ENCODE assay signal across 13 cellular contexts in genomic region chr2:172282944-172283343, GRCh38.
DNase-seq lines count a peak whose midpoint lies in the region; TF ChIP-seq lines count a peak whose summit lies in the region.
"Had no signal": no experiment of that assay in that cellular context is flagged by ENCODE, and none has a peak within 500 bp of the region (broad histone marks: within the 10 kb centered on the region; RNA-seq: fewer than 3 reads in every experiment).

No MANE protein-coding gene starts in this region.

- no peak overlapping the region for H3K56ac ChIP-seq in mesendoderm (ENCODE audit: low read length)

- no peaks in the 10 kb centered on the region for H3K79me1 ChIP-seq in mesendoderm (ENCODE audit: low read length)

- no peak overlapping the region for H2BK15ac ChIP-seq in mesendoderm (replicated peaks; ENCODE audit: low read depth)

- H3K4me3 ChIP-seq in BLaER1 treated with 17β-estradiol and CSF1 and Interleukin-3, amounts not matched to agents 10 nM and 100 nM: no peak overlapping the region
- no peak overlapping the region for H3K4me3 ChIP-seq in brain microvascular endothelial cell (ENCODE audit: low read depth, low read length)
- H3K4me3 ChIP-seq in mesendoderm (ENCODE audit: low read length): no peak overlapping the region
- H3K4me3 ChIP-seq in suprapubic skin: no peak overlapping the region
- H3K4me3 ChIP-seq: right atrium auricular region had no signal

- no peaks in the 10 kb centered on the region for H3K79me2 ChIP-seq in mesendoderm (ENCODE audit: control insufficient read depth, insufficient read depth, low read length)

- no peak overlapping the region for H2BK120ac ChIP-seq in mesendoderm (ENCODE audit: low read depth, low read length)

- H3K9me3 ChIP-seq in BLaER1 treated with 17β-estradiol and CSF1 and Interleukin-3, amounts not matched to agents 10 nM and 100 nM (replicated peaks in 1 of 11): peaks cover 0 to under 1% (median 0%) of the 10 kb centered on the region in 11 experiments; a peak in 1 of 22 replicates
- no peaks in the 10 kb centered on the region for H3K9me3 ChIP-seq in suprapubic skin
- H3K9me3 ChIP-seq: right atrium auricular region had no signal

- no peak overlapping the region for H4K8ac ChIP-seq in mesendoderm (ENCODE audit: low read depth, low read length)

- TF ChIP-seq EP300 in suprapubic skin (IDR thresholded peaks at IDR 0.05): no peak

- H3K4me1 ChIP-seq in BLaER1 treated with 17β-estradiol and CSF1 and Interleukin-3, amounts not matched to agents 10 nM and 100 nM: peaks cover 70 to 83% (median 78%) of the 10 kb centered on the region in 10 experiments
- H3K4me1 ChIP-seq in mesendoderm (ENCODE audit: control insufficient read depth, low read depth, low read length): no peaks in the 10 kb centered on the region
- H3K4me1 ChIP-seq in suprapubic skin: peaks cover 12% of the 10 kb centered on the region

- no peak for TF ChIP-seq POLR2A in suprapubic skin (IDR thresholded peaks at IDR 0.05)

- TF ChIP-seq CTCF in brain microvascular endothelial cell (IDR thresholded peaks at IDR 0.05; ENCODE audit: low read depth, low read length, missing control alignments) (no peak), suprapubic skin (IDR thresholded peaks at IDR 0.05) (no peak)

- peak overlapping the region in 3 of 11 experiments; percentile 11 to 70 (median 47); a peak in 4 of 22 replicates for H3K27ac ChIP-seq in BLaER1 treated with 17β-estradiol and CSF1 and Interleukin-3, amounts not matched to agents 10 nM and 100 nM
- H3K27ac ChIP-seq in brain microvascular endothelial cell (peak overlapping the region; percentile 94), mesendoderm (ENCODE audit: low read depth, low read length) (no peak overlapping the region), suprapubic skin (no peak overlapping the region)
- H3K27ac ChIP-seq: right atrium auricular region had no signal

- WGBS in mesendoderm (ENCODE audit: extremely low coverage, insufficient coverage, low lambda C conversion rate): 100% methylated on average over 1 of the region's 5 CpGs
- 82% methylated on average over 5 of the region's 5 CpGs for WGBS in suprapubic skin

- intact Hi-C loops in head of caudate nucleus (cut with DNase I): no loop called here

- H3K4me2 ChIP-seq in BLaER1 treated with 17β-estradiol and CSF1 and Interleukin-3, amounts not matched to agents 10 nM and 100 nM: peak overlapping the region; percentile 71 to 83 (median 79); a peak in 21 of 22 replicates
- H3K4me2 ChIP-seq in mesendoderm (ENCODE audit: low read length): no peak overlapping the region

- peak; percentile 56 for DNase-seq in MV-4-11 (lab: John Stamatoyannopoulos, UW)
- peak; percentile 97 for DNase-seq in brain microvascular endothelial cell
- peak; percentile 29 for DNase-seq in mesendoderm
- DNase-seq in NCI-H1105 (lab: John Stamatoyannopoulos, UW): no peak
- no peak for DNase-seq in head of caudate nucleus
- DNase-seq in DMS153 (lab: John Stamatoyannopoulos, UW): no peak
- DNase-seq in suprapubic skin (ENCODE audit: low spot score in 2 of 2): no peak
- DNase-seq: activated T-cell treated with anti-CD3 and anti-CD28 coated beads, Interleukin-2, amount 50 U/mL, for 48 hours; DMS53; effector CD8-positive, alpha-beta T cell; NCI-H345 had no signal

- no peak overlapping the region for H4K5ac ChIP-seq in mesendoderm (ENCODE audit: low read length)

- 0 out of 22 replicates have a peak overlapping the region, but pooled peaks of 1 of the 11 experiments have one; percentile 6 for H3K9ac ChIP-seq in BLaER1 treated with 17β-estradiol and CSF1 and Interleukin-3, amounts not matched to agents 10 nM and 100 nM
- H3K9ac ChIP-seq in mesendoderm (ENCODE audit: low read length): no peak overlapping the region

- no peaks in the 10 kb centered on the region for H3K27me3 ChIP-seq in BLaER1 treated with 17β-estradiol and CSF1 and Interleukin-3, amounts not matched to agents 10 nM and 100 nM
- H3K27me3 ChIP-seq in brain microvascular endothelial cell (replicated peaks) (no peaks in the 10 kb centered on the region), mesendoderm (ENCODE audit: insufficient read depth, low read length, poor library complexity) (no peaks in the 10 kb centered on the region), suprapubic skin (no peaks in the 10 kb centered on the region)
- H3K27me3 ChIP-seq: right atrium auricular region had no signal

- no peak overlapping the region for H2BK5ac ChIP-seq in mesendoderm (ENCODE audit: low read length)

- no peaks in the 10 kb centered on the region for H3K36me3 ChIP-seq in BLaER1 treated with 17β-estradiol and CSF1 and Interleukin-3, amounts not matched to agents 10 nM and 100 nM
- H3K36me3 ChIP-seq in brain microvascular endothelial cell (replicated peaks) (no peaks in the 10 kb centered on the region), mesendoderm (ENCODE audit: control insufficient read depth, insufficient read depth, low read length) (no peaks in the 10 kb centered on the region), suprapubic skin (no peaks in the 10 kb centered on the region)
- H3K36me3 ChIP-seq: right atrium auricular region had no signal

- no peaks in the 10 kb centered on the region for H4K20me1 ChIP-seq in BLaER1 treated with 17β-estradiol and CSF1 and Interleukin-3, amounts not matched to agents 10 nM and 100 nM

- no peak overlapping the region for H3K23ac ChIP-seq in mesendoderm (ENCODE audit: low read length)

- in situ Hi-C loops in brain microvascular endothelial cell (cut with HindIII; ENCODE audit: low pct_ligation_motif_present, low sequenced_read_pairs): no loop called here

- no peak overlapping the region for H3K4ac ChIP-seq in mesendoderm (ENCODE audit: low read depth, low read length)

- no peak overlapping the region for H3K18ac ChIP-seq in mesendoderm (ENCODE audit: low read length)

- H2AK5ac ChIP-seq in mesendoderm (ENCODE audit: low read length): no peak overlapping the region

Comparison
In these comparisons a context has a peak if more than half of its experiments do, and no peak if none do; other contexts are left out.
1. DNase-seq: peak in MV-4-11 (single experiment), brain microvascular endothelial cell (single experiment) and mesendoderm (single experiment); none in NCI-H1105 (single experiment), head of caudate nucleus (0 of 42), DMS153 (single experiment) and suprapubic skin (0 of 2).